In the genomic region with DNA sequence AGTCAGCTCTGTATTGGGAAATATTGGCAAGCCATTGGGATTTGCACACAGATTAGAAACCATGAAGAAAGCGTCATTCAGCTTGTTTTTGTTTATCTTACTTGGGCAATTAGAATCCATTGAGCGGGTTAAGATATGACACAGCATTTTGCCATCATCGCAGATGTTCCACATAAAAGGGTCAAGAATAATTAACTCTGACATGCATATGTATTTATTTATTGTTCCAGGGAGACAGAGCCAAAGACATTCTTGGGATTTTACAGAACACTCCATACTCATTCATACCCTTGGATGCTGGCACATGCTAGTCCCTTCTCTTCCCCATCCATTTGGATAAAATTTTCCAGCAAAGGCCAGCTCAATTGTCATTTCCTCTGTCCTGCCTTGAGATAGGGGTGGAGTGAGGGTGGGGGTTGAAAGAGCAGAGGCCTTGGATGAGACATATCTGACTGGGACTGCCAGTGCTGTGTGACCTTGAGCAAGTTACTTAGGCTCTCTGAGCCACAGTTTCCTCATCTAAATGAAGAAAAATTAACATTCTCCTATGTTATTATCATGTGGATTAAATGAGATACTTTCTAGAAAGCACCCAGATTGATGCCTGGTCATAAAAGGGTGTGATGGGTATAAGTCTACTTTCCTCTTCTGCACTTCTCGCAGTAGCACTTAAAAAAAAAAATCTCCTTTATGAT, we compare ENCODE assay signal across 15 cellular contexts.
DNase-seq lines count a peak whose midpoint lies in the region; ATAC-seq and TF ChIP-seq lines count a peak whose summit lies in the region.
"Had no signal": no experiment of that assay in that cellular context is flagged by ENCODE, and none has a peak within 500 bp of the region (broad histone marks: within the 10 kb centered on the region; RNA-seq: fewer than 3 reads in every experiment).

No MANE protein-coding gene starts in this region.

- peak; percentile 40 for ATAC-seq in left lung
- no peak for ATAC-seq in HG02678 (IDR thresholded peaks at IDR 0.05; ENCODE audit: unreplicated experiment)
- ATAC-seq: activated naive CD8-positive, alpha-beta T cell treated with anti-CD3 and anti-CD28 coated beads, Interleukin-2, amount 50 U/mL, for 24 hours; activated T-cell treated with anti-CD3 and anti-CD28 coated beads, Interleukin-2, amount 50 U/mL, for 4 hours; stimulated activated memory B cell treated with anti-CD40 and anti-IgM and Interleukin-4, amounts not matched to agents 10 μg/mL and 1 μg/mL and 100 μg/mL, for 72 hours had no signal

- DNase-seq in AG10803 (ENCODE audit: low read depth) (peak; percentile 89), HFF-Myc (ENCODE audit: extremely low read depth, low read depth) (peak; percentile 38), cardiac fibroblast (ENCODE audit: low read depth in 2 of 2) (peak; percentile 26 to 60), left lung (no peak), NCI-H1417 treated with DMSO at 0.1 percent for 48 hours (lab: John Stamatoyannopoulos, UW) (no peak), testis (no peak), NCI-H82 (lab: John Stamatoyannopoulos, UW) (no peak)
- DNase-seq: activated CD4-positive, alpha-beta T cell treated with anti-CD3 and anti-CD28 coated beads for 48 hours; activated naive CD8-positive, alpha-beta T cell treated with anti-CD3 and anti-CD28 coated beads, Interleukin-2, amount 50 U/mL, for 24 hours; activated T-cell treated with anti-CD3 and anti-CD28 coated beads, Interleukin-2, amount 50 U/mL, for 4 hours; naive B cell; PC-9; stimulated activated CD4-positive, alpha-beta T cell treated with anti-CD3 and anti-CD28 coated beads, Interleukin-4, amount 100 ng/mL, for 4 hours had no signal

- peaks cover 0 to 8% of the 10 kb centered on the region in 2 donors for H3K4me1 ChIP-seq in left lung
- no peaks in the 10 kb centered on the region for H3K4me1 ChIP-seq in testis

- H3K9me3 ChIP-seq in left lung: no peaks in the 10 kb centered on the region
- H3K9me3 ChIP-seq in testis: no peaks in the 10 kb centered on the region

- intact Hi-C loops in left lung (cut with DNase I): no loop called here
- intact Hi-C loops in testis (cut with DNase I; ENCODE audit: low total_unique reads): no loop called here

- TF ChIP-seq POLR2A in testis (IDR thresholded peaks at IDR 0.05): no peak

- H3K4me3 ChIP-seq in AG10803 (ENCODE audit: low read length) (no peak overlapping the region), HFF-Myc (replicated peaks; ENCODE audit: low read depth, low read length) (no peak overlapping the region), cardiac fibroblast (replicated peaks in 1 of 2; ENCODE audit: low read depth in 2 of 2, low read length in 2 of 2) (no peak overlapping the region), left lung (no peak overlapping the region), testis (no peak overlapping the region)
- H3K4me3 ChIP-seq: PC-9 had no signal

- 73 to 76% methylated on average over 4 of the region's 4 CpGs for WGBS in testis, 2 donors

- H3K27ac ChIP-seq in left lung (no peak overlapping the region), testis (no peak overlapping the region)
- H3K27ac ChIP-seq: PC-9 had no signal

- no peak for TF ChIP-seq CTCF in AG10803 (conservative IDR thresholded peaks at IDR 0.05; ENCODE audit: low read length)
- TF ChIP-seq CTCF in HFF-Myc (IDR thresholded peaks at IDR 0.05; ENCODE audit: low read depth, low read length, missing control alignments): no peak
- TF ChIP-seq CTCF in cardiac fibroblast (IDR thresholded peaks at IDR 0.05; ENCODE audit: low read depth, low read length): no peak
- TF ChIP-seq CTCF in left lung (IDR thresholded peaks at IDR 0.05): no peak
- TF ChIP-seq CTCF in testis (IDR thresholded peaks at IDR 0.05): no peak

- H3K36me3 ChIP-seq in left lung: no peaks in the 10 kb centered on the region
- H3K36me3 ChIP-seq in testis (ENCODE audit: low read depth, missing control alignments): no peaks in the 10 kb centered on the region

- H3K27me3 ChIP-seq in left lung (no peaks in the 10 kb centered on the region), testis (no peaks in the 10 kb centered on the region)

Comparison
In these comparisons a context has a peak if more than half of its experiments do, and no peak if none do; other contexts are left out.
1. DNase-seq: peak in AG10803 (single experiment), HFF-Myc (single experiment) and cardiac fibroblast (2 of 2); none in left lung (0 of 2), NCI-H1417 treated with DMSO at 0.1 percent for 48 hours (single experiment), testis (single experiment) and NCI-H82 (single experiment).